Comparison of ENCODE assay signal across 1 cellular context in the genomic region with DNA sequence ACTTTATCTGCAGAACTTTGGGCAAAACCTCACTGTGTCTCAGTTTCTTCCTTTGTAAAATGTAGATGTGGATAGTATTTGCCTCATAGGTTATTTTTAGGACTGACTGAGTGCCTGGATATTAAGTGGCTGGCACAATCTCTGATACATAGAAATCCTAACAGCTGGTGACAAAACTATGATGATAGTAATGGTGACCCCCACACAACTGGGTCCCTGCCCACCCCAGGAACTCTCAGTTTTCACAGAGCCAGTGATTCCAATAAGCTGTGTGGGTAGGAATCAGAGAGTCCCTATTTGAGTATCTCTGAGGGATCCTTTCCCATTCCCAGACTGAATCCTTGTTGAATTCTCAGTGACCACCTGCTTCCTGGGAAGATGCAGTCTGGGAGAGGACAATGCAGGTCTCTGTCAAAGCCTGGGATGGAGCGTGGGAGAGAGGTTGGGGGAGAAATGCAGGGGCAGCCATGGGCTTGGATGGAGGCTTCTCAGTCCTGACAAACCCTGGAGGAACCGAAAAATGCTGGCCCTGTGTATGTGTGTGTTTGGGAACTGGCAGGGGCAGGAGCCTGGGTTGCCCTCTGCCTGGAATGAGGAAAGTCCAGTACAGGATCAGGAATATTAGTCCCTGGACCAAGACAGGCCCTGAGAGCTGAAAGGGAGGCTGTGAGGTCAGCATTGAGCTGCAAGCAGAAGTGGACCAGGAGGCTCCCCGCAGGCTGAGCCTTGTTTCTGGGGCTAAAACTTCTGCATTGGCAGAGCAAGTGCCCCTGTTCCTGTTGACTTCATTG.
TF ChIP-seq lines count a peak whose summit lies in the region.

No MANE protein-coding gene starts in this region.

TF ChIP-seq in IMR-90, 13 proteins besides CTCF, POLR2A, EP300 and RAD21:
- TF ChIP-seq MXI1 (IDR thresholded peaks at IDR 0.05; ENCODE audit: borderline replicate concordance, low read depth, low read length) (no peak), MAZ (IDR thresholded peaks at IDR 0.05; ENCODE audit: borderline replicate concordance, low read depth, low read length) (no peak), FOS (IDR thresholded peaks at IDR 0.05; ENCODE audit: low read depth, low read length) (no peak), CHD1 (IDR thresholded peaks at IDR 0.05; ENCODE audit: low read depth, low read length) (no peak), MAFK (IDR thresholded peaks at IDR 0.05; ENCODE audit: low read depth, low read length) (no peak), SMC3 (IDR thresholded peaks at IDR 0.05; ENCODE audit: low read depth, low read length) (no peak), RCOR1 (IDR thresholded peaks at IDR 0.05; ENCODE audit: insufficient replicate concordance, low read length) (no peak), RFX5 (IDR thresholded peaks at IDR 0.05; ENCODE audit: low read depth, low read length) (no peak), CEBPB (IDR thresholded peaks at IDR 0.05; ENCODE audit: low read depth, low read length) (no peak)
